2 cellular contexts compared by ENCODE assay signal in genomic region chr13:101955764-101956163, GRCh38.
TF ChIP-seq lines count a peak whose summit lies in the region.

No MANE protein-coding gene starts in this region.

TF ChIP-seq in liver, 16 proteins besides CTCF, POLR2A, EP300 and RAD21 (continued from another document):
- TF ChIP-seq, protein P1, sequence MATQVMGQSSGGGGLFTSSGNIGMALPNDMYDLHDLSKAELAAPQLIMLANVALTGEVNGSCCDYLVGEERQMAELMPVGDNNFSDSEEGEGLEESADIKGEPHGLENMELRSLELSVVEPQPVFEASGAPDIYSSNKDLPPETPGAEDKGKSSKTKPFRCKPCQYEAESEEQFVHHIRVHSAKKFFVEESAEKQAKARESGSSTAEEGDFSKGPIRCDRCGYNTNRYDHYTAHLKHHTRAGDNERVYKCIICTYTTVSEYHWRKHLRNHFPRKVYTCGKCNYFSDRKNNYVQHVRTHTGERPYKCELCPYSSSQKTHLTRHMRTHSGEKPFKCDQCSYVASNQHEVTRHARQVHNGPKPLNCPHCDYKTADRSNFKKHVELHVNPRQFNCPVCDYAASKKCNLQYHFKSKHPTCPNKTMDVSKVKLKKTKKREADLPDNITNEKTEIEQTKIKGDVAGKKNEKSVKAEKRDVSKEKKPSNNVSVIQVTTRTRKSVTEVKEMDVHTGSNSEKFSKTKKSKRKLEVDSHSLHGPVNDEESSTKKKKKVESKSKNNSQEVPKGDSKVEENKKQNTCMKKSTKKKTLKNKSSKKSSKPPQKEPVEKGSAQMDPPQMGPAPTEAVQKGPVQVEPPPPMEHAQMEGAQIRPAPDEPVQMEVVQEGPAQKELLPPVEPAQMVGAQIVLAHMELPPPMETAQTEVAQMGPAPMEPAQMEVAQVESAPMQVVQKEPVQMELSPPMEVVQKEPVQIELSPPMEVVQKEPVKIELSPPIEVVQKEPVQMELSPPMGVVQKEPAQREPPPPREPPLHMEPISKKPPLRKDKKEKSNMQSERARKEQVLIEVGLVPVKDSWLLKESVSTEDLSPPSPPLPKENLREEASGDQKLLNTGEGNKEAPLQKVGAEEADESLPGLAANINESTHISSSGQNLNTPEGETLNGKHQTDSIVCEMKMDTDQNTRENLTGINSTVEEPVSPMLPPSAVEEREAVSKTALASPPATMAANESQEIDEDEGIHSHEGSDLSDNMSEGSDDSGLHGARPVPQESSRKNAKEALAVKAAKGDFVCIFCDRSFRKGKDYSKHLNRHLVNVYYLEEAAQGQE (IDR thresholded peaks at IDR 0.05): no peak
- TF ChIP-seq TAF1 (conservative IDR thresholded peaks at IDR 0.05): no peak
- no peak for TF ChIP-seq SP1 (IDR thresholded peaks at IDR 0.05)
- TF ChIP-seq ATF3 (IDR thresholded peaks at IDR 0.05): no peak
- TF ChIP-seq GABPA (IDR thresholded peaks at IDR 0.05 in 1 of 2, conservative IDR thresholded peaks at IDR 0.05 in 1 of 2): no peak
- TF ChIP-seq JUND (IDR thresholded peaks at IDR 0.05): no peak
- TF ChIP-seq FOXA1 (IDR thresholded peaks at IDR 0.05): no peak
- TF ChIP-seq HNF4A (conservative IDR thresholded peaks at IDR 0.05): no peak
- no peak for TF ChIP-seq FOXA2 (IDR thresholded peaks at IDR 0.05)
- TF ChIP-seq RXRA (IDR thresholded peaks at IDR 0.05): no peak
- TF ChIP-seq HNF4G (IDR thresholded peaks at IDR 0.05): no peak
TF ChIP-seq in liver: peak in this region for 0.

TF ChIP-seq in HepG2, 621 proteins besides CTCF, POLR2A, EP300 and RAD21 (continued from another document):
- TF ChIP-seq, protein P2, sequence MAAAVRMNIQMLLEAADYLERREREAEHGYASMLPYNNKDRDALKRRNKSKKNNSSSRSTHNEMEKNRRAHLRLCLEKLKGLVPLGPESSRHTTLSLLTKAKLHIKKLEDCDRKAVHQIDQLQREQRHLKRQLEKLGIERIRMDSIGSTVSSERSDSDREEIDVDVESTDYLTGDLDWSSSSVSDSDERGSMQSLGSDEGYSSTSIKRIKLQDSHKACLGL (CRISPR knock-in tag; IDR thresholded peaks at IDR 0.05): no peak
- no peak for TF ChIP-seq POLR2AphosphoS5 (IDR thresholded peaks at IDR 0.05; ENCODE audit: low read depth, low read length)
